21 cellular contexts compared by ENCODE assay signal in genomic region chr1:229111703-229112319, GRCh38.
"Had no signal": no experiment of that assay in that cellular context is flagged by ENCODE, and none has a peak within 500 bp of the region (broad histone marks: within the 10 kb centered on the region; RNA-seq: fewer than 3 reads in every experiment).

No MANE protein-coding gene starts in this region.

- H3K27ac Mint-ChIP-seq: activated CD8-positive, alpha-beta T cell treated with anti-CD3 and anti-CD28 coated beads for 36 hours; natural killer cell had no signal

- H3K4me3 ChIP-seq: esophagus squamous epithelium, heart left ventricle, prostate gland, suprapubic skin had no signal

- H3K27ac ChIP-seq: esophagus squamous epithelium, heart left ventricle, prostate gland, suprapubic skin had no signal

- H3K27me3 ChIP-seq: esophagus squamous epithelium, suprapubic skin had no signal

- ATAC-seq: activated CD8-positive, alpha-beta T cell treated with anti-CD3 and anti-CD28 coated beads for 36 hours; activated T-cell treated with anti-CD3 and anti-CD28 coated beads, Interleukin-2, amount 50 U/mL, for 4 hours; heart left ventricle; left colon; natural killer cell; right cardiac atrium; T-helper 17 cell had no signal

- H3K9me3 ChIP-seq: esophagus squamous epithelium, heart left ventricle, prostate gland, suprapubic skin had no signal

- H3K4me3 Mint-ChIP-seq: activated CD8-positive, alpha-beta T cell treated with anti-CD3 and anti-CD28 coated beads for 36 hours; activated T-cell treated with anti-CD3 and anti-CD28 coated beads, Interleukin-2, amount 50 U/mL, for 4 hours; brain; central memory CD8-positive, alpha-beta T cell; natural killer cell; T-helper 17 cell had no signal

- H3K36me3 ChIP-seq: esophagus squamous epithelium, heart left ventricle, prostate gland, suprapubic skin had no signal

- H3K4me1 Mint-ChIP-seq: natural killer cell had no signal

- H3K9me3 Mint-ChIP-seq: activated CD8-positive, alpha-beta T cell treated with anti-CD3 and anti-CD28 coated beads for 36 hours; activated T-cell treated with anti-CD3 and anti-CD28 coated beads, Interleukin-2, amount 50 U/mL, for 4 hours; central memory CD8-positive, alpha-beta T cell; natural killer cell had no signal

- H3K36me3 Mint-ChIP-seq: brain, natural killer cell had no signal

- H3K27me3 Mint-ChIP-seq: brain had no signal

- DNase-seq: activated CD4-positive, alpha-beta T cell treated with anti-CD3 and anti-CD28 coated beads for 4 hours; activated CD8-positive, alpha-beta T cell treated with anti-CD3 and anti-CD28 coated beads for 36 hours; activated effector memory CD4-positive, alpha-beta T cell treated with Interleukin-2 at 50 U/mL for 16 hours; activated naive CD4-positive, alpha-beta T cell treated with anti-CD3 and anti-CD28 coated beads, Interleukin-2, amount 50 U/mL, for 16 hours; activated T-cell treated with anti-CD3 and anti-CD28 coated beads, Interleukin-2, amount 50 U/mL, for 4 hours; cortex of kidney; effector CD8-positive, alpha-beta T cell; esophagus squamous epithelium; heart left ventricle; left colon; natural killer cell; small intestine; stimulated activated CD4-positive, alpha-beta T cell treated with anti-CD3 and anti-CD28 coated beads, Interleukin-4, amount 100 ng/mL, for 24 hours; stimulated activated CD8-positive, alpha-beta memory T cell treated with anti-CD3 and anti-CD28 coated beads, Interleukin-4, amount 100 ng/mL, for 48 hours; stimulated activated naive CD4-positive, alpha-beta T cell treated with Interleukin-2 at 50 U/mL for 16 hours; T-helper 17 cell had no signal
